ENCODE assay signal across 1 cellular context in the genomic region with DNA sequence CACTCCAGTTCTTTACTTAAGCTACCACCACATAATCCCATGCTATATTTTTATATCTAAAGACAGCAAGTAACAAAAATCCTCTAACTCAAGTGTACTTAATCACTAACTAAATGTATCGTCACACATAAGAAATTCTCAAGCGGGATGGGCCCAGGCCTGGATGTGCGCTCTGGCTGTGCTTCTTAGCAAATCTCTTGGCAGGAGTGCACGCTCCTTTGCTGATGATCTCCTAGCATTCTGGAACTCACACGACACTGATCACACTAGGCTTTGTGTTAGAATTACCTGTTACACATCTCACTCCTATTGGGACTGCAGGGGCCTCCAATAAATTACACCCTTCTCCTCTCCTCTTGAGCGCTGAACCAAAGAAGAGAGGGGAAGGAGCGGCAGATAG.
TF ChIP-seq lines count a peak whose summit lies in the region.

No MANE protein-coding gene starts in this region.

TF ChIP-seq in GM23338, 12 proteins besides CTCF, POLR2A, EP300 and RAD21 (continued from another document):
- TF ChIP-seq, protein P1, sequence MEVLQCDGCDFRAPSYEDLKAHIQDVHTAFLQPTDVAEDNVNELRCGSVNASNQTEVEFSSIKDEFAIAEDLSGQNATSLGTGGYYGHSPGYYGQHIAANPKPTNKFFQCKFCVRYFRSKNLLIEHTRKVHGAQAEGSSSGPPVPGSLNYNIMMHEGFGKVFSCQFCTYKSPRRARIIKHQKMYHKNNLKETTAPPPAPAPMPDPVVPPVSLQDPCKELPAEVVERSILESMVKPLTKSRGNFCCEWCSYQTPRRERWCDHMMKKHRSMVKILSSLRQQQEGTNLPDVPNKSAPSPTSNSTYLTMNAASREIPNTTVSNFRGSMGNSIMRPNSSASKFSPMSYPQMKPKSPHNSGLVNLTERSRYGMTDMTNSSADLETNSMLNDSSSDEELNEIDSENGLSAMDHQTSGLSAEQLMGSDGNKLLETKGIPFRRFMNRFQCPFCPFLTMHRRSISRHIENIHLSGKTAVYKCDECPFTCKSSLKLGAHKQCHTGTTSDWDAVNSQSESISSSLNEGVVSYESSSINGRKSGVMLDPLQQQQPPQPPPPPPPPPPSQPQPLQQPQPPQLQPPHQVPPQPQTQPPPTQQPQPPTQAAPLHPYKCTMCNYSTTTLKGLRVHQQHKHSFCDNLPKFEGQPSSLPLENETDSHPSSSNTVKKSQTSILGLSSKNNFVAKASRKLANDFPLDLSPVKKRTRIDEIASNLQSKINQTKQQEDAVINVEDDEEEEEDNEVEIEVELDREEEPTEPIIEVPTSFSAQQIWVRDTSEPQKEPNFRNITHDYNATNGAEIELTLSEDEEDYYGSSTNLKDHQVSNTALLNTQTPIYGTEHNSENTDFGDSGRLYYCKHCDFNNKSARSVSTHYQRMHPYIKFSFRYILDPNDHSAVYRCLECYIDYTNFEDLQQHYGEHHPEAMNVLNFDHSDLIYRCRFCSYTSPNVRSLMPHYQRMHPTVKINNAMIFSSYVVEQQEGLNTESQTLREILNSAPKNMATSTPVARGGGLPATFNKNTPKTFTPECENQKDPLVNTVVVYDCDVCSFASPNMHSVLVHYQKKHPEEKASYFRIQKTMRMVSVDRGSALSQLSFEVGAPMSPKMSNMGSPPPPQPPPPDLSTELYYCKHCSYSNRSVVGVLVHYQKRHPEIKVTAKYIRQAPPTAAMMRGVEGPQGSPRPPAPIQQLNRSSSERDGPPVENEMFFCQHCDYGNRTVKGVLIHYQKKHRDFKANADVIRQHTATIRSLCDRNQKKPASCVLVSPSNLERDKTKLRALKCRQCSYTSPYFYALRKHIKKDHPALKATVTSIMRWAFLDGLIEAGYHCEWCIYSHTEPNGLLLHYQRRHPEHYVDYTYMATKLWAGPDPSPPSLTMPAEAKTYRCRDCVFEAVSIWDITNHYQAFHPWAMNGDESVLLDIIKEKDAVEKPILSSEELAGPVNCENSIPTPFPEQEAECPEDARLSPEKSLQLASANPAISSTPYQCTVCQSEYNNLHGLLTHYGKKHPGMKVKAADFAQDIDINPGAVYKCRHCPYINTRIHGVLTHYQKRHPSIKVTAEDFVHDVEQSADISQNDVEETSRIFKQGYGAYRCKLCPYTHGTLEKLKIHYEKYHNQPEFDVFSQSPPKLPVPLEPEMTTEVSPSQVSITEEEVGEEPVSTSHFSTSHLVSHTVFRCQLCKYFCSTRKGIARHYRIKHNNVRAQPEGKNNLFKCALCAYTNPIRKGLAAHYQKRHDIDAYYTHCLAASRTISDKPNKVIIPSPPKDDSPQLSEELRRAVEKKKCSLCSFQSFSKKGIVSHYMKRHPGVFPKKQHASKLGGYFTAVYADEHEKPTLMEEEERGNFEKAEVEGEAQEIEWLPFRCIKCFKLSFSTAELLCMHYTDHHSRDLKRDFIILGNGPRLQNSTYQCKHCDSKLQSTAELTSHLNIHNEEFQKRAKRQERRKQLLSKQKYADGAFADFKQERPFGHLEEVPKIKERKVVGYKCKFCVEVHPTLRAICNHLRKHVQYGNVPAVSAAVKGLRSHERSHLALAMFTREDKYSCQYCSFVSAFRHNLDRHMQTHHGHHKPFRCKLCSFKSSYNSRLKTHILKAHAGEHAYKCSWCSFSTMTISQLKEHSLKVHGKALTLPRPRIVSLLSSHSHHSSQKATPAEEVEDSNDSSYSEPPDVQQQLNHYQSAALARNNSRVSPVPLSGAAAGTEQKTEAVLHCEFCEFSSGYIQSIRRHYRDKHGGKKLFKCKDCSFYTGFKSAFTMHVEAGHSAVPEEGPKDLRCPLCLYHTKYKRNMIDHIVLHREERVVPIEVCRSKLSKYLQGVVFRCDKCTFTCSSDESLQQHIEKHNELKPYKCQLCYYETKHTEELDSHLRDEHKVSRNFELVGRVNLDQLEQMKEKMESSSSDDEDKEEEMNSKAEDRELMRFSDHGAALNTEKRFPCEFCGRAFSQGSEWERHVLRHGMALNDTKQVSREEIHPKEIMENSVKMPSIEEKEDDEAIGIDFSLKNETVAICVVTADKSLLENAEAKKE (CRISPR knock-in tag; IDR thresholded peaks at IDR 0.05) = no peak
- TF ChIP-seq, protein P2, sequence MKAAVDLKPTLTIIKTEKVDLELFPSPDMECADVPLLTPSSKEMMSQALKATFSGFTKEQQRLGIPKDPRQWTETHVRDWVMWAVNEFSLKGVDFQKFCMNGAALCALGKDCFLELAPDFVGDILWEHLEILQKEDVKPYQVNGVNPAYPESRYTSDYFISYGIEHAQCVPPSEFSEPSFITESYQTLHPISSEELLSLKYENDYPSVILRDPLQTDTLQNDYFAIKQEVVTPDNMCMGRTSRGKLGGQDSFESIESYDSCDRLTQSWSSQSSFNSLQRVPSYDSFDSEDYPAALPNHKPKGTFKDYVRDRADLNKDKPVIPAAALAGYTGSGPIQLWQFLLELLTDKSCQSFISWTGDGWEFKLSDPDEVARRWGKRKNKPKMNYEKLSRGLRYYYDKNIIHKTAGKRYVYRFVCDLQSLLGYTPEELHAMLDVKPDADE (IDR thresholded peaks at IDR 0.05) = no peak
- no peak for TF ChIP-seq JUNB (IDR thresholded peaks at IDR 0.05; ENCODE audit: unreplicated experiment)
- TF ChIP-seq ZNF331 (CRISPR knock-in tag; IDR thresholded peaks at IDR 0.05; ENCODE audit: low read depth) = no peak
- no peak for TF ChIP-seq STAT1 (IDR thresholded peaks at IDR 0.05; ENCODE audit: unreplicated experiment)
- TF ChIP-seq, protein P3, sequence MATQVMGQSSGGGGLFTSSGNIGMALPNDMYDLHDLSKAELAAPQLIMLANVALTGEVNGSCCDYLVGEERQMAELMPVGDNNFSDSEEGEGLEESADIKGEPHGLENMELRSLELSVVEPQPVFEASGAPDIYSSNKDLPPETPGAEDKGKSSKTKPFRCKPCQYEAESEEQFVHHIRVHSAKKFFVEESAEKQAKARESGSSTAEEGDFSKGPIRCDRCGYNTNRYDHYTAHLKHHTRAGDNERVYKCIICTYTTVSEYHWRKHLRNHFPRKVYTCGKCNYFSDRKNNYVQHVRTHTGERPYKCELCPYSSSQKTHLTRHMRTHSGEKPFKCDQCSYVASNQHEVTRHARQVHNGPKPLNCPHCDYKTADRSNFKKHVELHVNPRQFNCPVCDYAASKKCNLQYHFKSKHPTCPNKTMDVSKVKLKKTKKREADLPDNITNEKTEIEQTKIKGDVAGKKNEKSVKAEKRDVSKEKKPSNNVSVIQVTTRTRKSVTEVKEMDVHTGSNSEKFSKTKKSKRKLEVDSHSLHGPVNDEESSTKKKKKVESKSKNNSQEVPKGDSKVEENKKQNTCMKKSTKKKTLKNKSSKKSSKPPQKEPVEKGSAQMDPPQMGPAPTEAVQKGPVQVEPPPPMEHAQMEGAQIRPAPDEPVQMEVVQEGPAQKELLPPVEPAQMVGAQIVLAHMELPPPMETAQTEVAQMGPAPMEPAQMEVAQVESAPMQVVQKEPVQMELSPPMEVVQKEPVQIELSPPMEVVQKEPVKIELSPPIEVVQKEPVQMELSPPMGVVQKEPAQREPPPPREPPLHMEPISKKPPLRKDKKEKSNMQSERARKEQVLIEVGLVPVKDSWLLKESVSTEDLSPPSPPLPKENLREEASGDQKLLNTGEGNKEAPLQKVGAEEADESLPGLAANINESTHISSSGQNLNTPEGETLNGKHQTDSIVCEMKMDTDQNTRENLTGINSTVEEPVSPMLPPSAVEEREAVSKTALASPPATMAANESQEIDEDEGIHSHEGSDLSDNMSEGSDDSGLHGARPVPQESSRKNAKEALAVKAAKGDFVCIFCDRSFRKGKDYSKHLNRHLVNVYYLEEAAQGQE (IDR thresholded peaks at IDR 0.05; ENCODE audit: unreplicated experiment) = no peak
- TF ChIP-seq EZH2phosphoT487 (IDR thresholded peaks at IDR 0.05; ENCODE audit: unreplicated experiment) = no peak
TF ChIP-seq in GM23338: peak in this region for 0.
